26 cellular contexts compared by ENCODE assay signal in genomic region chr11:115739878-115740277, GRCh38.
DNase-seq lines count a peak whose midpoint lies in the region; ATAC-seq, FAIRE-seq and TF ChIP-seq lines count a peak whose summit lies in the region.
"Had no signal": no experiment of that assay in that cellular context is flagged by ENCODE, and none has a peak within 500 bp of the region (broad histone marks: within the 10 kb centered on the region; RNA-seq: fewer than 3 reads in every experiment).

No MANE protein-coding gene starts in this region.

- no peak overlapping the region for H2AK5ac ChIP-seq in H1 (ENCODE audit: low read depth, low read length)

- no peak for TF ChIP-seq POLR2A in H1 (IDR thresholded peaks at IDR 0.05; ENCODE audit: control extremely low read depth in 1 of 2, low read depth in 2 of 2, low read length in 2 of 2)

- H3K27ac ChIP-seq in H1 (ENCODE audit: low read depth, low read length) (no peak overlapping the region), left lung (no peak overlapping the region)
- H3K27ac ChIP-seq: C4-2B, GM23248 had no signal

- no peak overlapping the region for H3K23ac ChIP-seq in H1 (ENCODE audit: insufficient read length)

- H2BK20ac ChIP-seq in H1 (ENCODE audit: low read length), result no peak overlapping the region

- no peak overlapping the region for H4K5ac ChIP-seq in H1 (ENCODE audit: insufficient read length, low read depth, low read length)

- TF ChIP-seq CTCF in H1 (IDR thresholded peaks at IDR 0.05; ENCODE audit: control extremely low read depth in 1 of 3, insufficient read depth in 1 of 3, low read depth in 1 of 3, low read length in 3 of 3), result no peak
- TF ChIP-seq CTCF in left lung (IDR thresholded peaks at IDR 0.05), result no peak

- no peak overlapping the region for H3K9ac ChIP-seq in H1 (replicated peaks in 1 of 4; ENCODE audit: extremely low read depth in 1 of 4, low read depth in 3 of 4, low read length in 3 of 4)
- H3K9ac ChIP-seq: GM23248 had no signal

- H3K27me3 ChIP-seq in H1 (replicated peaks in 1 of 4; ENCODE audit: control insufficient read depth in 3 of 4, extremely low read depth in 1 of 4, insufficient read depth in 3 of 4, low read length in 3 of 4), result peaks cover 0 to 2% (median 0%) of the 10 kb centered on the region in 4 experiments; a peak in 3 of 7 replicates
- peaks cover 0 to 33% of the 10 kb centered on the region in 2 donors for H3K27me3 ChIP-seq in left lung

- H3K4me2 ChIP-seq in H1 (ENCODE audit: insufficient read depth in 1 of 2, low read depth in 2 of 2, low read length in 2 of 2), result no peak overlapping the region

- H3K4me1 ChIP-seq in H1 (replicated peaks in 1 of 4; ENCODE audit: control insufficient read depth in 3 of 4, insufficient read depth in 4 of 4, low read length in 3 of 4) (peaks cover 2 to 10% (median 4%) of the 10 kb centered on the region in 4 experiments; a peak in 4 of 7 replicates), left lung (no peaks in the 10 kb centered on the region)
- H3K4me1 ChIP-seq: Caco-2 had no signal

- peak; percentile 25 for ATAC-seq in left lung
- ATAC-seq: CD8-positive, alpha-beta T cell had no signal

- H4K20me1 ChIP-seq in H1 (replicated peaks in 1 of 2; ENCODE audit: control insufficient read depth in 1 of 2, insufficient read depth in 2 of 2, low read length in 2 of 2), result no peaks in the 10 kb centered on the region

- H3K23me2 ChIP-seq in H1 (ENCODE audit: low read depth, low read length), result no peaks in the 10 kb centered on the region

- H4K91ac ChIP-seq in H1 (replicated peaks; ENCODE audit: insufficient read length, low read length), result no peak overlapping the region

- POLR2A ChIA-PET in H1 (lab: Charles Lee; ENCODE audit: partially characterized antibody), result no interaction called here

- no peak for FAIRE-seq in H1 (lab: Jason Lieb, UNC)
- FAIRE-seq: GM12891, GM19239, HTR-8/SVneo had no signal

- no peak overlapping the region for H2BK120ac ChIP-seq in H1 (replicated peaks; ENCODE audit: low read depth, low read length)

- H3K4me3 ChIP-seq in H1 (ENCODE audit: extremely low read depth in 1 of 4, insufficient read depth in 2 of 4, low read depth in 3 of 4, low read length in 4 of 4) (no peak overlapping the region), left lung (no peak overlapping the region)
- H3K4me3 ChIP-seq: GM23248 had no signal

- WGBS in H1 (ENCODE audit: extremely low coverage in 1 of 2, insufficient coverage in 1 of 2, insufficient read length in 1 of 2, insufficient replicate concordance in 2 of 2, low coverage in 1 of 2, low lambda C conversion rate in 2 of 2, missing lambda C conversion rate in 1 of 2), 2 experiments, result 83% methylated on average over 3 of the region's 3 CpGs; no CpG with 5 or more reads in 1 of the 2 experiments

- H4K8ac ChIP-seq in H1 (ENCODE audit: extremely low read depth, insufficient read depth, low read length), result no peak overlapping the region

- CTCF ChIA-PET in H1 (lab: Charles Lee; ENCODE audit: partially characterized antibody), result no interaction called here

- H2BK15ac ChIP-seq in H1 (ENCODE audit: low read length), result no peak overlapping the region

- H2AFZ ChIP-seq in H1 (ENCODE audit: low read length), result peak overlapping the region; percentile 46; the same call in 1 of the 2 replicates
- H2AFZ ChIP-seq: GM23248 had no signal

- DNase-seq in M059J (ENCODE audit: low read depth) (peak; percentile 64), H1 (ENCODE audit: low read depth in 1 of 2, low spot score in 2 of 2) (no peak), left lung (no peak), NCI-H82 treated with DMSO at 0.1 percent for 48 hours (lab: John Stamatoyannopoulos, UW; ENCODE audit: unreplicated experiment) (no peak), NCI-H2081 treated with DMSO at 0.1 percent for 48 hours (lab: John Stamatoyannopoulos, UW) (no peak), AML-193 (lab: John Stamatoyannopoulos, UW) (no peak)
- no peak for DNase-seq in NK-92 treated with Interleukin-12 subunit alpha and Interleukin-12 subunit beta, amount 100 ng/mL, for 24 hours (lab: John Stamatoyannopoulos, UW)
- DNase-seq: Caco-2; CD8-positive, alpha-beta T cell; GF-D8; GM23248; H9; KBM-7; MM.1S; NCI-H1048; NCI-H1436; NCI-H187; NCI-H524; NCI-H774; RPMI8226; SHP77 treated with DMSO at 0.1 percent for 48 hours; T-helper 1 cell had no signal

- TF ChIP-seq RAD21 in H1 (IDR thresholded peaks at IDR 0.05 in 1 of 2, conservative IDR thresholded peaks at IDR 0.05 in 1 of 2; ENCODE audit: low read depth in 2 of 2, low read length in 2 of 2), result no peak

- H2BK5ac ChIP-seq in H1 (ENCODE audit: low read depth, low read length), result no peak overlapping the region

- H3K14ac ChIP-seq in H1 (ENCODE audit: insufficient read length), result no peak overlapping the region

- intact Hi-C loops in left lung (cut with DNase I), result no loop called here

- no peak overlapping the region for H3K4ac ChIP-seq in H1 (replicated peaks; ENCODE audit: insufficient read length, low read depth, low read length)

- H3K79me2 ChIP-seq in H1 (ENCODE audit: control insufficient read depth in 1 of 2, insufficient read depth in 2 of 2, low read length in 2 of 2), result no peaks in the 10 kb centered on the region

- H3K36me3 ChIP-seq in H1 (ENCODE audit: control insufficient read depth in 2 of 4, insufficient read depth in 4 of 4, low read length in 3 of 4) (no peaks in the 10 kb centered on the region), left lung (no peaks in the 10 kb centered on the region)

- no peak overlapping the region for H3K18ac ChIP-seq in H1 (ENCODE audit: extremely low read depth, low read length)

- no peak overlapping the region for H2BK12ac ChIP-seq in H1 (ENCODE audit: low read depth, low read length)

- H3K56ac ChIP-seq in H1 (replicated peaks; ENCODE audit: insufficient read length, low read depth, low read length), result no peak overlapping the region

- H3K79me1 ChIP-seq in H1 (ENCODE audit: low read depth, low read length), result no peaks in the 10 kb centered on the region

- no peak for TF ChIP-seq EP300 in H1 (IDR thresholded peaks at IDR 0.05; ENCODE audit: borderline replicate concordance in 1 of 2, low read depth in 2 of 2, low read length in 2 of 2)

- no peaks in the 10 kb centered on the region for H3K9me3 ChIP-seq in H1 (ENCODE audit: insufficient read depth in 2 of 2, low read depth in 1 of 2, low read length in 1 of 2)
- H3K9me3 ChIP-seq in left lung, result no peaks in the 10 kb centered on the region
- H3K9me3 ChIP-seq: Caco-2 had no signal

TF ChIP-seq in H1, 55 proteins besides CTCF, POLR2A, EP300 and RAD21:
- TF ChIP-seq SIRT6 (IDR thresholded peaks at IDR 0.05; ENCODE audit: low read length), result no peak
- TF ChIP-seq MAFK (IDR thresholded peaks at IDR 0.05; ENCODE audit: low read depth, low read length), result no peak
- TF ChIP-seq CTBP2 (IDR thresholded peaks at IDR 0.05; ENCODE audit: borderline replicate concordance, insufficient read depth, insufficient read length, low read length), result no peak
- no peak for TF ChIP-seq HDAC2 (IDR thresholded peaks at IDR 0.05; ENCODE audit: borderline replicate concordance in 1 of 2, low read depth in 2 of 2, low read length in 2 of 2)
- TF ChIP-seq POLR2AphosphoS5 (IDR thresholded peaks at IDR 0.05; ENCODE audit: low read depth, low read length), result no peak
- TF ChIP-seq CHD1 (IDR thresholded peaks at IDR 0.05; ENCODE audit: low read depth, low read length), result no peak
- TF ChIP-seq TAF7 (optimal IDR thresholded peaks at IDR 0.05; ENCODE audit: borderline replicate concordance, low read depth, low read length), result no peak
